ENCODE assay signal across 19 cellular contexts in the genomic region with DNA sequence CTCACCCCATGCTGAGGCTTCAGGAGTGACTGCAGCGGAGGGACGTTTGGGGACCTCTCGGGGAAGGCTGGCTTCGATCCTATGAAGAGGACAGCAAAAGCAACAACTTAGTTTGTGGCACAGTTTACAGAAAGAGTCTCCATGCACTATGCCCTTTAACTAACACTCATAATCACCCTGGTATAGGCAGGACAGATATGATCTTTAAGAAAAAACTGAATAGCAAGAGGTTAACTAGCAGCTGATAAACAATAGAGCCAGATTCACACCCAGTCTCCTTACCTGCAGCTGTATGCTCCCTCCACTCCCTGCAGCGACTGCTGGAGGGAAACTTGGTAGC.
"Had no signal": no experiment of that assay in that cellular context is flagged by ENCODE, and none has a peak within 500 bp of the region (broad histone marks: within the 10 kb centered on the region; RNA-seq: fewer than 3 reads in every experiment).

No MANE protein-coding gene starts in this region.

- H3K27ac ChIP-seq: adrenal gland, body of pancreas, esophagus muscularis mucosa, gastroesophageal sphincter, heart right ventricle had no signal

- H3K4me3 ChIP-seq: adrenal gland, body of pancreas, esophagus muscularis mucosa, gastroesophageal sphincter, heart right ventricle had no signal

- H3K4me1 Mint-ChIP-seq: activated CD4-positive, alpha-beta T cell treated with anti-CD3 and anti-CD28 coated beads, Interleukin-2, amount 10 ng/mL, durations not matched to agents 7 days and 5 days; activated naive CD4-positive, alpha-beta T cell treated with anti-CD3 and anti-CD28 coated beads, Interleukin-2, amount 50 U/mL, for 24 hours; activated naive CD8-positive, alpha-beta T cell treated with anti-CD3 and anti-CD28 coated beads for 36 hours; activated T-helper 17 cell treated with anti-CD3 and anti-CD28 coated beads, Interleukin-2, amount 50 U/mL, for 72 hours had no signal

- DNase-seq: cortex of kidney had no signal

- H3K27me3 Mint-ChIP-seq: activated naive CD4-positive, alpha-beta T cell treated with anti-CD3 and anti-CD28 coated beads, Interleukin-2, amount 50 U/mL, for 24 hours had no signal

- FAIRE-seq: colon had no signal

- H3K4me1 ChIP-seq: adrenal gland, body of pancreas, esophagus muscularis mucosa, gastroesophageal sphincter, heart right ventricle had no signal

- H3K27me3 ChIP-seq: adrenal gland, body of pancreas had no signal

- ATAC-seq: activated naive CD8-positive, alpha-beta T cell treated with anti-CD3 and anti-CD28 coated beads, Interleukin-2, amount 50 U/mL, for 24 hours; activated T-helper 17 cell treated with anti-CD3 and anti-CD28 coated beads, Interleukin-2, amount 50 U/mL, for 72 hours; effector memory CD8-positive, alpha-beta T cell; gastroesophageal sphincter; T-cell had no signal

- H3K9me3 ChIP-seq: adrenal gland, body of pancreas, esophagus muscularis mucosa, gastroesophageal sphincter, heart right ventricle had no signal

- H3K27ac Mint-ChIP-seq: activated CD4-positive, alpha-beta T cell treated with anti-CD3 and anti-CD28 coated beads, Interleukin-2, amount 10 ng/mL, durations not matched to agents 7 days and 5 days; activated CD8-positive, alpha-beta T cell treated with anti-CD3 and anti-CD28 coated beads for 36 hours; activated naive CD4-positive, alpha-beta T cell treated with anti-CD3 and anti-CD28 coated beads for 36 hours; activated naive CD4-positive, alpha-beta T cell treated with anti-CD3 and anti-CD28 coated beads, Interleukin-2, amount 50 U/mL, for 24 hours; activated naive CD8-positive, alpha-beta T cell treated with anti-CD3 and anti-CD28 coated beads for 36 hours; activated naive CD8-positive, alpha-beta T cell treated with anti-CD3 and anti-CD28 coated beads, Interleukin-2, amount 50 U/mL, for 24 hours; activated T-helper 17 cell treated with anti-CD3 and anti-CD28 coated beads, Interleukin-2, amount 50 U/mL, for 72 hours; effector memory CD8-positive, alpha-beta T cell; T-cell; T-helper 1 cell treated with Interleukin-12 subunit alpha and Interleukin-12 subunit beta and Interleukin-4 antibody, amounts not matched to agents 30 μg/mL and 1 μg/mL, for 36 hours; T-helper 2 cell treated with Interferon-gamma antibody and Interleukin-4, amounts not matched to agents 5 μg/mL and 100 μg/mL, for 36 hours had no signal

- H3K36me3 ChIP-seq: adrenal gland, esophagus muscularis mucosa, gastroesophageal sphincter, heart right ventricle had no signal

- H3K4me3 Mint-ChIP-seq: activated CD4-positive, alpha-beta T cell treated with anti-CD3 and anti-CD28 coated beads, Interleukin-2, amount 10 ng/mL, durations not matched to agents 7 days and 5 days; activated CD8-positive, alpha-beta T cell treated with anti-CD3 and anti-CD28 coated beads for 36 hours; activated naive CD4-positive, alpha-beta T cell treated with anti-CD3 and anti-CD28 coated beads for 36 hours; activated naive CD4-positive, alpha-beta T cell treated with anti-CD3 and anti-CD28 coated beads, Interleukin-2, amount 50 U/mL, for 24 hours; activated naive CD8-positive, alpha-beta T cell treated with anti-CD3 and anti-CD28 coated beads for 36 hours; activated naive CD8-positive, alpha-beta T cell treated with anti-CD3 and anti-CD28 coated beads, Interleukin-2, amount 50 U/mL, for 24 hours; activated T-cell treated with anti-CD3 and anti-CD28 coated beads, Interleukin-2, amount 50 U/mL, for 4 hours; activated T-helper 17 cell treated with anti-CD3 and anti-CD28 coated beads, Interleukin-2, amount 50 U/mL, for 72 hours; effector memory CD8-positive, alpha-beta T cell; T-cell; T-helper 1 cell treated with Interleukin-12 subunit alpha and Interleukin-12 subunit beta and Interleukin-4 antibody, amounts not matched to agents 30 μg/mL and 1 μg/mL, for 36 hours; T-helper 2 cell treated with Interferon-gamma antibody and Interleukin-4, amounts not matched to agents 5 μg/mL and 100 μg/mL, for 36 hours had no signal

- H3K36me3 Mint-ChIP-seq: activated naive CD4-positive, alpha-beta T cell treated with anti-CD3 and anti-CD28 coated beads, Interleukin-2, amount 50 U/mL, for 24 hours; activated naive CD8-positive, alpha-beta T cell treated with anti-CD3 and anti-CD28 coated beads for 36 hours; T-cell had no signal

- H3K9me3 Mint-ChIP-seq: activated CD4-positive, alpha-beta T cell treated with anti-CD3 and anti-CD28 coated beads, Interleukin-2, amount 10 ng/mL, durations not matched to agents 7 days and 5 days; activated CD8-positive, alpha-beta T cell treated with anti-CD3 and anti-CD28 coated beads for 36 hours; activated naive CD4-positive, alpha-beta T cell treated with anti-CD3 and anti-CD28 coated beads for 36 hours; activated naive CD4-positive, alpha-beta T cell treated with anti-CD3 and anti-CD28 coated beads, Interleukin-2, amount 50 U/mL, for 24 hours; activated naive CD8-positive, alpha-beta T cell treated with anti-CD3 and anti-CD28 coated beads for 36 hours; activated naive CD8-positive, alpha-beta T cell treated with anti-CD3 and anti-CD28 coated beads, Interleukin-2, amount 50 U/mL, for 24 hours; activated T-cell treated with anti-CD3 and anti-CD28 coated beads, Interleukin-2, amount 50 U/mL, for 4 hours; activated T-helper 17 cell treated with anti-CD3 and anti-CD28 coated beads, Interleukin-2, amount 50 U/mL, for 72 hours; T-helper 1 cell treated with Interleukin-12 subunit alpha and Interleukin-12 subunit beta and Interleukin-4 antibody, amounts not matched to agents 30 μg/mL and 1 μg/mL, for 36 hours; T-helper 2 cell treated with Interferon-gamma antibody and Interleukin-4, amounts not matched to agents 5 μg/mL and 100 μg/mL, for 36 hours had no signal
